In genomic region chr7:55472928-55473725, GRCh38 we compare ENCODE assay signal across 27 cellular contexts.
DNase-seq lines count a peak whose midpoint lies in the region; ATAC-seq and TF ChIP-seq lines count a peak whose summit lies in the region.
"Had no signal": no experiment of that assay in that cellular context is flagged by ENCODE, and none has a peak within 500 bp of the region (broad histone marks: within the 10 kb centered on the region; RNA-seq: fewer than 3 reads in every experiment).

No MANE protein-coding gene starts in this region.

- H3K27me3 Mint-ChIP-seq in glutamatergic neuron (ENCODE audit: unreplicated experiment), result peaks cover 4% of the 10 kb centered on the region
- H3K27me3 Mint-ChIP-seq: activated naive CD8-positive, alpha-beta T cell treated with anti-CD3 and anti-CD28 coated beads, Interleukin-2, amount 50 U/mL, for 24 hours; naive B cell; stimulated activated naive B cell treated with anti-CD40 and anti-IgM and Interleukin-4, amounts not matched to agents 10 μg/mL and 1 μg/mL and 100 μg/mL, for 72 hours had no signal

- H3K27ac ChIP-seq in effector memory CD4-positive, alpha-beta T cell (ENCODE audit: insufficient read depth, low read length, poor library complexity, severe bottlenecking), result peak overlapping the region; percentile 25
- H3K27ac ChIP-seq: heart left ventricle, SK-N-MC, thyroid gland, WERI-Rb-1 had no signal

- H3K4me3 ChIP-seq in effector memory CD4-positive, alpha-beta T cell (ENCODE audit: insufficient read depth, low read depth, low read length, poor library complexity, severe bottlenecking), result no peak overlapping the region
- H3K4me3 ChIP-seq: heart left ventricle, SK-N-MC, thyroid gland had no signal

- ATAC-seq in sciatic nerve (no peak), GM19452 (IDR thresholded peaks at IDR 0.05; ENCODE audit: unreplicated experiment) (no peak)
- ATAC-seq: heart left ventricle; left colon; stimulated activated naive B cell treated with anti-CD40 and anti-IgM and Interleukin-4, amounts not matched to agents 10 μg/mL and 1 μg/mL and 100 μg/mL, for 72 hours had no signal

- no peaks in the 10 kb centered on the region for H3K27me3 ChIP-seq in effector memory CD4-positive, alpha-beta T cell (replicated peaks; ENCODE audit: control insufficient read depth, insufficient read depth, low read length, poor library complexity, severe bottlenecking)
- H3K27me3 ChIP-seq: heart left ventricle, thyroid gland had no signal

- H3K36me3 ChIP-seq in effector memory CD4-positive, alpha-beta T cell (ENCODE audit: control insufficient read depth, insufficient read depth, low read length), result peaks cover 7% of the 10 kb centered on the region
- H3K36me3 ChIP-seq: thyroid gland had no signal

- H3K4me3 Mint-ChIP-seq in glutamatergic neuron (ENCODE audit: unreplicated experiment), result no peak overlapping the region
- H3K4me3 Mint-ChIP-seq: activated naive CD8-positive, alpha-beta T cell treated with anti-CD3 and anti-CD28 coated beads, Interleukin-2, amount 50 U/mL, for 24 hours; naive B cell; stimulated activated naive B cell treated with anti-CD40 and anti-IgM and Interleukin-4, amounts not matched to agents 10 μg/mL and 1 μg/mL and 100 μg/mL, for 72 hours had no signal

- peaks cover 79% of the 10 kb centered on the region for H3K4me1 ChIP-seq in effector memory CD4-positive, alpha-beta T cell (ENCODE audit: control insufficient read depth, insufficient read depth, low read length, poor library complexity, severe bottlenecking)
- H3K4me1 ChIP-seq: thyroid gland had no signal

- H3K9me3 ChIP-seq in effector memory CD4-positive, alpha-beta T cell (ENCODE audit: control insufficient read depth, low read length), result no peaks in the 10 kb centered on the region
- H3K9me3 ChIP-seq: heart left ventricle, thyroid gland had no signal

- H3K36me3 Mint-ChIP-seq in glutamatergic neuron (ENCODE audit: unreplicated experiment), result peaks cover 11% of the 10 kb centered on the region

- peaks cover 8% of the 10 kb centered on the region for H3K9me3 Mint-ChIP-seq in glutamatergic neuron (ENCODE audit: unreplicated experiment)
- H3K9me3 Mint-ChIP-seq: activated naive CD8-positive, alpha-beta T cell treated with anti-CD3 and anti-CD28 coated beads, Interleukin-2, amount 50 U/mL, for 24 hours; naive B cell; stimulated activated naive B cell treated with anti-CD40 and anti-IgM and Interleukin-4, amounts not matched to agents 10 μg/mL and 1 μg/mL and 100 μg/mL, for 72 hours had no signal

- no peak for TF ChIP-seq CTCF in glutamatergic neuron (IDR thresholded peaks at IDR 0.05; ENCODE audit: partially characterized antibody, unreplicated experiment)

- DNase-seq in NCI-H146 (lab: John Stamatoyannopoulos, UW) (peak; percentile 7), NCI-H146 treated with DMSO at 0.1 percent for 48 hours (lab: John Stamatoyannopoulos, UW; ENCODE audit: unreplicated experiment) (no peak), ELF-1 (ENCODE audit: low read depth, low spot score) (peak; percentile 14), sciatic nerve (ENCODE audit: low spot score) (peak; percentile 35), GM03348 (ENCODE audit: low spot score) (no peak), glutamatergic neuron (no peak)
- peak in 1 of 3 donors; percentile 19 for DNase-seq in effector memory CD4-positive, alpha-beta T cell
- DNase-seq: 8988T; activated CD4-positive, alpha-beta T cell treated with anti-CD3 and anti-CD28 coated beads, Interleukin-2, amount 50 U/mL, for 1 hour; activated naive CD8-positive, alpha-beta T cell treated with anti-CD3 and anti-CD28 coated beads, Interleukin-2, amount 50 U/mL, for 24 hours; cerebellar nuclear complex; COR-L47; DMS79; H7; heart left ventricle; left colon; naive B cell; NCI-H1092; NCI-H2081; NCI-H226; NCI-H774; stimulated activated CD4-positive, alpha-beta T cell treated with anti-CD3 and anti-CD28 coated beads, Interleukin-4, amount 100 ng/mL, for 1 hour; stimulated activated naive B cell treated with anti-CD40 and anti-IgM and Interleukin-4, amounts not matched to agents 10 μg/mL and 1 μg/mL and 100 μg/mL, for 72 hours; thyroid gland; WERI-Rb-1 had no signal

- H3K4me1 Mint-ChIP-seq in glutamatergic neuron (ENCODE audit: low read depth, unreplicated experiment), result peaks cover 17% of the 10 kb centered on the region

- intact Hi-C loops in sciatic nerve (cut with DNase I), result no loop called here

- no peak overlapping the region for H3K27ac Mint-ChIP-seq in glutamatergic neuron (ENCODE audit: unreplicated experiment)
- H3K27ac Mint-ChIP-seq: activated naive CD8-positive, alpha-beta T cell treated with anti-CD3 and anti-CD28 coated beads, Interleukin-2, amount 50 U/mL, for 24 hours had no signal

Comparison
In these comparisons a context has a peak if more than half of its experiments do, and no peak if none do; other contexts are left out.
1. DNase-seq: peak in NCI-H146 (single experiment), ELF-1 (single experiment) and sciatic nerve (single experiment); none in NCI-H146 treated with DMSO at 0.1 percent for 48 hours (single experiment), GM03348 (single experiment) and glutamatergic neuron (single experiment).